ENCODE assay signal across 1 cellular context in the genomic region with DNA sequence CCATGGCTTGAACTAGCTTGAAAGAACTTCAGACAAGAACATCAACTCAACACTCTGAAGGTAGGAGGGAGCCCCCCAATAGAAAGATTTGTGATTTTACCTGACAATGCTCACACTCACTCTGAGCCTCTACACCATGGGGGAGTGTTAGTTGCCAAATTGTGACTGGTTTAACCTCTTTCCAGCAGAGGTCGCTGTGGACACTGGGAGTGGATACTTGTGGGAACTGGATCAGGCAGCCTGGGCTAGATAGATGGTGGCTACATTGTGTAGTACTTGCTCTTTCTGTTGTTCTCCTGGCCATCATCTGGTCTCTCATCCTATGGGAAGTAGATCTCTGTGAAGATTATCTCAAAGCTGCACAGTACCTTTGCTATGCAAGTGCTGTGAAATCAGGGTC.
A peak's percentile ranks its signal among the peaks of the same experiment; 100 is the strongest.
TF ChIP-seq lines count a peak whose summit lies in the region.

No MANE protein-coding gene starts in this region.

TF ChIP-seq in K562, 482 proteins besides CTCF, POLR2A, EP300 and RAD21 (continued from another document):
- TF ChIP-seq, protein P1, sequence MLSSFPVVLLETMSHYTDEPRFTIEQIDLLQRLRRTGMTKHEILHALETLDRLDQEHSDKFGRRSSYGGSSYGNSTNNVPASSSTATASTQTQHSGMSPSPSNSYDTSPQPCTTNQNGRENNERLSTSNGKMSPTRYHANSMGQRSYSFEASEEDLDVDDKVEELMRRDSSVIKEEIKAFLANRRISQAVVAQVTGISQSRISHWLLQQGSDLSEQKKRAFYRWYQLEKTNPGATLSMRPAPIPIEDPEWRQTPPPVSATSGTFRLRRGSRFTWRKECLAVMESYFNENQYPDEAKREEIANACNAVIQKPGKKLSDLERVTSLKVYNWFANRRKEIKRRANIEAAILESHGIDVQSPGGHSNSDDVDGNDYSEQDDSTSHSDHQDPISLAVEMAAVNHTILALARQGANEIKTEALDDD (IDR thresholded peaks at IDR 0.05): peak; percentile 66
- TF ChIP-seq, protein P2, sequence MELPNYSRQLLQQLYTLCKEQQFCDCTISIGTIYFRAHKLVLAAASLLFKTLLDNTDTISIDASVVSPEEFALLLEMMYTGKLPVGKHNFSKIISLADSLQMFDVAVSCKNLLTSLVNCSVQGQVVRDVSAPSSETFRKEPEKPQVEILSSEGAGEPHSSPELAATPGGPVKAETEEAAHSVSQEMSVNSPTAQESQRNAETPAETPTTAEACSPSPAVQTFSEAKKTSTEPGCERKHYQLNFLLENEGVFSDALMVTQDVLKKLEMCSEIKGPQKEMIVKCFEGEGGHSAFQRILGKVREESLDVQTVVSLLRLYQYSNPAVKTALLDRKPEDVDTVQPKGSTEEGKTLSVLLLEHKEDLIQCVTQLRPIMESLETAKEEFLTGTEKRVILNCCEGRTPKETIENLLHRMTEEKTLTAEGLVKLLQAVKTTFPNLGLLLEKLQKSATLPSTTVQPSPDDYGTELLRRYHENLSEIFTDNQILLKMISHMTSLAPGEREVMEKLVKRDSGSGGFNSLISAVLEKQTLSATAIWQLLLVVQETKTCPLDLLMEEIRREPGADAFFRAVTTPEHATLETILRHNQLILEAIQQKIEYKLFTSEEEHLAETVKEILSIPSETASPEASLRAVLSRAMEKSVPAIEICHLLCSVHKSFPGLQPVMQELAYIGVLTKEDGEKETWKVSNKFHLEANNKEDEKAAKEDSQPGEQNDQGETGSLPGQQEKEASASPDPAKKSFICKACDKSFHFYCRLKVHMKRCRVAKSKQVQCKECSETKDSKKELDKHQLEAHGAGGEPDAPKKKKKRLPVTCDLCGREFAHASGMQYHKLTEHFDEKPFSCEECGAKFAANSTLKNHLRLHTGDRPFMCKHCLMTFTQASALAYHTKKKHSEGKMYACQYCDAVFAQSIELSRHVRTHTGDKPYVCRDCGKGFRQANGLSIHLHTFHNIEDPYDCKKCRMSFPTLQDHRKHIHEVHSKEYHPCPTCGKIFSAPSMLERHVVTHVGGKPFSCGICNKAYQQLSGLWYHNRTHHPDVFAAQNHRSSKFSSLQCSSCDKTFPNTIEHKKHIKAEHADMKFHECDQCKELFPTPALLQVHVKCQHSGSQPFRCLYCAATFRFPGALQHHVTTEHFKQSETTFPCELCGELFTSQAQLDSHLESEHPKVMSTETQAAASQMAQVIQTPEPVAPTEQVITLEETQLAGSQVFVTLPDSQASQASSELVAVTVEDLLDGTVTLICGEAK (IDR thresholded peaks at IDR 0.05): no peak
- TF ChIP-seq, protein P2 (CRISPR knock-in tag; IDR thresholded peaks at IDR 0.05): no peak
- TF ChIP-seq ZNF586 (CRISPR knock-in tag; conservative IDR thresholded peaks at IDR 0.05) (no peak), BDP1 (IDR thresholded peaks at IDR 0.05; ENCODE audit: insufficient read depth, insufficient read length) (no peak), MEIS2 (IDR thresholded peaks at IDR 0.05; ENCODE audit: partially characterized antibody) (no peak), ZNF224 (CRISPR knock-in tag; IDR thresholded peaks at IDR 0.05) (no peak), ZNF253 (CRISPR knock-in tag; conservative IDR thresholded peaks at IDR 0.05) (no peak), EHMT2 (IDR thresholded peaks at IDR 0.05) (no peak; the same call in 1 of the 2 replicates), KLF16 (IDR thresholded peaks at IDR 0.05) (peak; percentile 70; the same call in 1 of the 2 replicates), ZFP1 (CRISPR knock-in tag; IDR thresholded peaks at IDR 0.05) (no peak), SMAD3 (CRISPR knock-in tag; conservative IDR thresholded peaks at IDR 0.05) (no peak), CHD2 (IDR thresholded peaks at IDR 0.05; ENCODE audit: low read depth, low read length) (no peak), TSC22D4 (tag; IDR thresholded peaks at IDR 0.05) (no peak), CEBPG (CRISPR knock-in tag; IDR thresholded peaks at IDR 0.05) (no peak), CEBPG (tag; conservative IDR thresholded peaks at IDR 0.05 in 1 of 2, IDR thresholded peaks at IDR 0.05 in 1 of 2) (no peak)
- TF ChIP-seq, protein P3, sequence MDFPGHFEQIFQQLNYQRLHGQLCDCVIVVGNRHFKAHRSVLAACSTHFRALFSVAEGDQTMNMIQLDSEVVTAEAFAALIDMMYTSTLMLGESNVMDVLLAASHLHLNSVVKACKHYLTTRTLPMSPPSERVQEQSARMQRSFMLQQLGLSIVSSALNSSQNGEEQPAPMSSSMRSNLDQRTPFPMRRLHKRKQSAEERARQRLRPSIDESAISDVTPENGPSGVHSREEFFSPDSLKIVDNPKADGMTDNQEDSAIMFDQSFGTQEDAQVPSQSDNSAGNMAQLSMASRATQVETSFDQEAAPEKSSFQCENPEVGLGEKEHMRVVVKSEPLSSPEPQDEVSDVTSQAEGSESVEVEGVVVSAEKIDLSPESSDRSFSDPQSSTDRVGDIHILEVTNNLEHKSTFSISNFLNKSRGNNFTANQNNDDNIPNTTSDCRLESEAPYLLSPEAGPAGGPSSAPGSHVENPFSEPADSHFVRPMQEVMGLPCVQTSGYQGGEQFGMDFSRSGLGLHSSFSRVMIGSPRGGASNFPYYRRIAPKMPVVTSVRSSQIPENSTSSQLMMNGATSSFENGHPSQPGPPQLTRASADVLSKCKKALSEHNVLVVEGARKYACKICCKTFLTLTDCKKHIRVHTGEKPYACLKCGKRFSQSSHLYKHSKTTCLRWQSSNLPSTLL (IDR thresholded peaks at IDR 0.05): no peak
- TF ChIP-seq, protein P4, sequence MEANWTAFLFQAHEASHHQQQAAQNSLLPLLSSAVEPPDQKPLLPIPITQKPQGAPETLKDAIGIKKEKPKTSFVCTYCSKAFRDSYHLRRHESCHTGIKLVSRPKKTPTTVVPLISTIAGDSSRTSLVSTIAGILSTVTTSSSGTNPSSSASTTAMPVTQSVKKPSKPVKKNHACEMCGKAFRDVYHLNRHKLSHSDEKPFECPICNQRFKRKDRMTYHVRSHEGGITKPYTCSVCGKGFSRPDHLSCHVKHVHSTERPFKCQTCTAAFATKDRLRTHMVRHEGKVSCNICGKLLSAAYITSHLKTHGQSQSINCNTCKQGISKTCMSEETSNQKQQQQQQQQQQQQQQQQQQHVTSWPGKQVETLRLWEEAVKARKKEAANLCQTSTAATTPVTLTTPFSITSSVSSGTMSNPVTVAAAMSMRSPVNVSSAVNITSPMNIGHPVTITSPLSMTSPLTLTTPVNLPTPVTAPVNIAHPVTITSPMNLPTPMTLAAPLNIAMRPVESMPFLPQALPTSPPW (CRISPR knock-in tag; IDR thresholded peaks at IDR 0.05): no peak
